In genomic region chr2:130768191-130768855, GRCh38 we compare ENCODE assay signal across 20 cellular contexts. TPM values are rescaled to one million over a fixed set of nuclear protein-coding genes. Genes with fewer than 3 reads are reported as not detected.
DNase-seq lines count a peak whose midpoint lies in the region; ATAC-seq, FAIRE-seq and TF ChIP-seq lines count a peak whose summit lies in the region.
"Had no signal": no experiment of that assay in that cellular context is flagged by ENCODE, and none has a peak within 500 bp of the region (broad histone marks: within the 10 kb centered on the region; RNA-seq: fewer than 3 reads in every experiment).

No MANE protein-coding gene starts in this region.

- peak; percentile 37 for DNase-seq in GM23338 (ENCODE audit: low spot score)
- DNase-seq in SK-MEL-5 (ENCODE audit: low read depth, low spot score): peak; percentile 21
- peak; percentile 56 for DNase-seq in kidney
- DNase-seq in HTR-8/SVneo (ENCODE audit: insufficient read length, low spot score): no peak
- no peak for DNase-seq in stimulated activated CD8-positive, alpha-beta memory T cell treated with anti-CD3 and anti-CD28 coated beads, Interleukin-4, amount 100 ng/mL, for 48 hours
- DNase-seq in stimulated activated CD4-positive, alpha-beta T cell treated with anti-CD3 and anti-CD28 coated beads, Interleukin-1b, Interleukin-23, amount 100 ng/mL, for 48 hours: no peak
- DNase-seq in Calu3: no peak
- DNase-seq: activated CD4-positive, alpha-beta T cell treated with anti-CD3 and anti-CD28 coated beads, Interleukin-2, amount 50 U/mL, for 48 hours; amygdala; BE2C; foreskin melanocyte; IMR-90; retina; SJCRH30; testis had no signal

- no peak overlapping the region for H3K4me2 ChIP-seq in DOHH2 (ENCODE audit: low read length)
- no peak overlapping the region for H3K4me2 ChIP-seq in GM23338

- peak; percentile 79 for ATAC-seq in GM23338

- H3K9me3 Mint-ChIP-seq in GM23338: peaks cover 7% of the 10 kb centered on the region; the same call in 2 of the 3 replicates
- no peaks in the 10 kb centered on the region for H3K9me3 Mint-ChIP-seq in Calu3 (ENCODE audit: low read depth, unreplicated experiment)

- peaks cover 10% of the 10 kb centered on the region for H3K27me3 Mint-ChIP-seq in GM23338 (ENCODE audit: insufficient read depth, low read depth, poor library complexity)
- H3K27me3 Mint-ChIP-seq in Calu3 (ENCODE audit: unreplicated experiment): peaks cover 43% of the 10 kb centered on the region

- no peak overlapping the region for H3K9ac ChIP-seq in kidney (ENCODE audit: low read length in 2 of 2)

- no peaks in the 10 kb centered on the region for H3K79me2 ChIP-seq in DOHH2 (ENCODE audit: control insufficient read depth, low read length)
- H3K79me2 ChIP-seq in GM23338 (replicated peaks; ENCODE audit: insufficient read depth): no peaks in the 10 kb centered on the region

- in situ Hi-C loops in SK-MEL-5 (cut with HindIII; ENCODE audit: low pct_unique_long_range_greater_than_20kb, low sequenced_read_pairs): no loop called here

- peaks cover 4% of the 10 kb centered on the region; the same call in 2 of the 3 replicates for H3K4me1 Mint-ChIP-seq in GM23338
- H3K4me1 Mint-ChIP-seq in Calu3 (ENCODE audit: low read depth, unreplicated experiment): no peaks in the 10 kb centered on the region
- H3K4me1 Mint-ChIP-seq: nephron had no signal

- CTCF ChIA-PET in Calu3 (lab: Charles Lee): interaction anchor here (0.6 kb wide), 1 partner anchor 10 kb away, joined by 3 read pairs; no protein-coding TSS in a partner anchor

- no peak overlapping the region for H3K27ac Mint-ChIP-seq in GM23338
- no peak overlapping the region for H3K27ac Mint-ChIP-seq in Calu3 (ENCODE audit: unreplicated experiment)

- no peak for FAIRE-seq in kidney (lab: Jason Lieb, UNC)
- FAIRE-seq in HTR-8/SVneo (lab: Jason Lieb, UNC): no peak
- FAIRE-seq: GM12892, TTC549 had no signal

- H3K9me2 ChIP-seq in DOHH2 (replicated peaks; ENCODE audit: control insufficient read depth, low read length): no peaks in the 10 kb centered on the region
- H3K9me2 ChIP-seq in GM23338 (ENCODE audit: insufficient read depth): no peaks in the 10 kb centered on the region

- TF ChIP-seq CTCF in DOHH2 (IDR thresholded peaks at IDR 0.05; ENCODE audit: low read depth, low read length, poor library complexity, severe bottlenecking) (peak; percentile 47), GM23338 (conservative IDR thresholded peaks at IDR 0.05; ENCODE audit: low read depth in 2 of 2) (peak; percentile 51 to 59), kidney (IDR thresholded peaks at IDR 0.05; ENCODE audit: borderline replicate concordance, extremely low read depth, insufficient read depth) (no peak), Calu3 (IDR thresholded peaks at IDR 0.05; ENCODE audit: unreplicated experiment) (no peak)

- H3K36me3 Mint-ChIP-seq in GM23338 (ENCODE audit: low read depth) (no peaks in the 10 kb centered on the region), Calu3 (ENCODE audit: insufficient read depth, unreplicated experiment) (no peaks in the 10 kb centered on the region)

- H3K27ac ChIP-seq in DOHH2 (ENCODE audit: low read depth, low read length) (no peak overlapping the region), GM23338 (ENCODE audit: low read depth) (no peak overlapping the region), kidney (ENCODE audit: low read depth in 2 of 2, low read length in 2 of 2) (no peak overlapping the region)
- H3K27ac ChIP-seq: SJCRH30, testis had no signal

- H3K36me3 ChIP-seq in DOHH2 (ENCODE audit: control insufficient read depth, low read length): no peaks in the 10 kb centered on the region
- H3K36me3 ChIP-seq in GM23338 (ENCODE audit: insufficient read depth): no peaks in the 10 kb centered on the region
- H3K36me3 ChIP-seq in kidney (ENCODE audit: control insufficient read depth in 1 of 2, insufficient read depth in 2 of 2, low read length in 2 of 2): no peaks in the 10 kb centered on the region
- H3K36me3 ChIP-seq: BE2C, SJCRH30 had no signal

- no peaks in the 10 kb centered on the region for H3F3A ChIP-seq in DOHH2 (ENCODE audit: control insufficient read depth, insufficient read depth)
- H3F3A ChIP-seq in GM23338 (replicated peaks; ENCODE audit: low read depth): no peaks in the 10 kb centered on the region

- no peak overlapping the region for H2AFZ ChIP-seq in GM23338

- no TSS peak for BruUV-seq in Calu3 (replicated peaks; lab: Mats Ljungman, UMichigan)

- no peak overlapping the region for H3K4me3 ChIP-seq in DOHH2 (ENCODE audit: low read length)
- no peak overlapping the region for H3K4me3 ChIP-seq in GM23338
- H3K4me3 ChIP-seq in kidney (ENCODE audit: low read length in 2 of 2): no peak overlapping the region
- H3K4me3 ChIP-seq: SJCRH30, testis had no signal

- no peaks in the 10 kb centered on the region for H3K9me3 ChIP-seq in DOHH2 (ENCODE audit: control insufficient read depth, insufficient read depth, low read length)
- peaks cover 0 to 2% of the 10 kb centered on the region in 2 donors for H3K9me3 ChIP-seq in kidney (ENCODE audit: control insufficient read depth in 1 of 2, low read length in 2 of 2)
- H3K9me3 ChIP-seq: BE2C, SJCRH30, testis had no signal

- H3K27me3 ChIP-seq in DOHH2 (ENCODE audit: control insufficient read depth, low read length) (no peaks in the 10 kb centered on the region), GM23338 (ENCODE audit: insufficient read depth) (no peaks in the 10 kb centered on the region)
- H3K27me3 ChIP-seq: BE2C, testis had no signal

- H3K4me1 ChIP-seq in DOHH2 (ENCODE audit: control insufficient read depth, low read length) (no peaks in the 10 kb centered on the region), GM23338 (ENCODE audit: insufficient read depth) (no peaks in the 10 kb centered on the region; the same call in 1 of the 2 replicates), kidney (ENCODE audit: control insufficient read depth in 1 of 2, insufficient read depth in 1 of 2, low read depth in 1 of 2, low read length in 2 of 2) (no peaks in the 10 kb centered on the region)
- H3K4me1 ChIP-seq: BE2C, SJCRH30 had no signal

- intact Hi-C loops in kidney (cut with DNase I) (no loop called here), Calu3 (cut with micrococcal nuclease; ENCODE audit: unreplicated experiment) (no loop called here)

- H3K4me3 Mint-ChIP-seq in GM23338 (no peak overlapping the region), Calu3 (ENCODE audit: low read depth, unreplicated experiment) (no peak overlapping the region)
- H3K4me3 Mint-ChIP-seq: nephron had no signal

- H4K20me1 ChIP-seq in DOHH2 (ENCODE audit: control insufficient read depth, insufficient read depth, low read depth, low read length): no peaks in the 10 kb centered on the region
- H4K20me1 ChIP-seq in GM23338 (replicated peaks; ENCODE audit: insufficient read depth): no peaks in the 10 kb centered on the region

TF ChIP-seq in GM23338, 12 proteins besides CTCF, POLR2A, EP300 and RAD21:
- TF ChIP-seq CREB1 (CRISPR knock-in tag; IDR thresholded peaks at IDR 0.05; ENCODE audit: low read depth): no peak
- TF ChIP-seq ETS1 (IDR thresholded peaks at IDR 0.05): no peak
- TF ChIP-seq EZH2 (IDR thresholded peaks at IDR 0.05; ENCODE audit: low read depth, unreplicated experiment): no peak
- TF ChIP-seq EZH2phosphoT487 (IDR thresholded peaks at IDR 0.05; ENCODE audit: unreplicated experiment): no peak
- no peak for TF ChIP-seq STAT1 (IDR thresholded peaks at IDR 0.05; ENCODE audit: unreplicated experiment)

RNA-seq across cellular contexts. Expression of gene AMER3, which starts 13.0 kb away (rescaled TPM):
- total RNA-seq in GM23338 (2014; rRNA removed; shearing (Covaris generic)): 0.49 and 0.62 TPM in 2 replicates
- polyA plus RNA-seq in GM23338 (2016; fragmentation: Nextera tagmentation; extraction: Ambion mirVana) (0.05 TPM in 1 of 2 replicates, not detected in the other), kidney (ENCODE audit: insufficient read depth, low read depth, low replicate concordance) (not detected)
- not detected in 2 replicates for total RNA-seq in SK-MEL-5 (2014; rRNA removed; shearing (Covaris generic))
- polyA plus RNA-seq in SK-MEL-5 (2015; cell fraction: cytosol; rRNA removed): not detected in 2 replicates
- polyA plus RNA-seq in SK-MEL-5 (2015; cell fraction: nucleus; rRNA removed): not detected in 2 replicates
- total RNA-seq in kidney (not detected), Calu3 (2022) (not detected in 2 replicates)
- total RNA-seq: IMR-90, lung microvascular endothelial cell, SJCRH30 had no signal
- polyA plus RNA-seq: IMR-90 had no signal

RNA-seq across cellular contexts. Expression of gene GPR148, which starts 39.5 kb away (rescaled TPM):
- total RNA-seq in GM23338 (2014; rRNA removed; shearing (Covaris generic)): not detected in 2 replicates
- polyA plus RNA-seq in GM23338 (2016; fragmentation: Nextera tagmentation; extraction: Ambion mirVana): 0.16 TPM in 1 of 2 replicates, not detected in the other
- not detected in 2 replicates for total RNA-seq in SK-MEL-5 (2014; rRNA removed; shearing (Covaris generic))
- polyA plus RNA-seq in SK-MEL-5 (2015; cell fraction: cytosol; rRNA removed): not detected in 2 replicates
- not detected in 2 replicates for polyA plus RNA-seq in SK-MEL-5 (2015; cell fraction: nucleus; rRNA removed)
- not detected for total RNA-seq in kidney
- polyA plus RNA-seq in kidney (ENCODE audit: insufficient read depth, low read depth, low replicate concordance): not detected
- total RNA-seq in Calu3 (2022): not detected in 2 replicates
- total RNA-seq: IMR-90, lung microvascular endothelial cell, SJCRH30 had no signal
- polyA plus RNA-seq: IMR-90 had no signal

Comparison
In these comparisons a context has a peak if more than half of its experiments do, and no peak if none do; other contexts are left out.
1. CTCF ChIP-seq: peak in DOHH2 (single experiment) and GM23338 (2 of 2); none in kidney (single experiment) and Calu3 (single experiment).
2. DNase-seq: peak in GM23338 (single experiment), SK-MEL-5 (single experiment) and kidney (single experiment); none in HTR-8/SVneo (single experiment), stimulated activated CD8-positive, alpha-beta memory T cell treated with anti-CD3 and anti-CD28 coated beads, Interleukin-4, amount 100 ng/mL, for 48 hours (single experiment), stimulated activated CD4-positive, alpha-beta T cell treated with anti-CD3 and anti-CD28 coated beads, Interleukin-1b, Interleukin-23, amount 100 ng/mL, for 48 hours (single experiment) and Calu3 (single experiment).